ENCODE assay signal across 8 cellular contexts in the genomic region with DNA sequence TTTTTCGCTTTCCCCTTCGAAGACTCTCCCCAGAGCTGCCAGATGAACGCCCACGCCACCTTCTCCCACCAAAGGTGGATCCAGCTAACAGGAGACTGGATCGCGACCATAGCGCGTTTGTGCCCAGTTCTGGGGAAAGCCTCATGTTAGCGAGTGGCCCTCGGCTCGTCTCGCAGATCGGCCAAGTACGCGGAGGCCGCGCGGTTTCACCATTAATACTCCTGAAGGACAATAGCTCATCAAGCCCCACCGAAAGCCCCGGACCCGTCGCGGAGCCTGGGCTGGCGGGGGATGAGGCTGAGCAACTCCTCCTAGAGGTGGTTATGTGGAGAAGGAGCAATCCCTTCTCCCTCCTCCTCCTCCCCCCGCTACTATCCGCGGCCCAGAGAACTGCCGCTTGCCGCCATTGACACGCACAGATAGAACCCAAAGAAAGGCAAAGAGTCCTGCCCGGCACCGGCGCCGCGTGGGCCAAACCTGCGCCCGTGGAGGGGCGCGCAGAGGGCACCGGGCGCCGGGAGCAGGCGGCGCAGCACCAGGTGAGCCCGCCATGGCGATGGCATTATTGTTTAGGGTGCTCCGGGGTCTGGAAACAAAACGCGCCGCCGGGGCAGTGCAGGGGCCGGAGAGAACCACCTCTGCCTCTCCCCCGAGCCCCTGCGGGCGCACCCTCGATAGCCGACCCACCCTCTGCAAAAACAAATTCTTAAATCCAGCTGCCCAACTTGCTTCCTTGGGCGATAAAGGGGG. TPM values are rescaled to one million over a fixed set of nuclear protein-coding genes. Genes with fewer than 3 reads are reported as not detected.
DNase-seq lines count a peak whose midpoint lies in the region; ATAC-seq and TF ChIP-seq lines count a peak whose summit lies in the region.

TSS of gene MACROH2A2 (plus strand) at position 385 of the 750 bp plus-strand sequence. CDS start 22,813 bp downstream, outside the sequence.

- no peaks in the 10 kb centered on the region for H3F3A ChIP-seq in smooth muscle cell (ENCODE audit: low read depth)

- no peak for ATAC-seq in HG03469 (IDR thresholded peaks at IDR 0.05; ENCODE audit: unreplicated experiment)

- DNase-seq in AG08396 (ENCODE audit: low spot score) (peak; percentile 66), HAP-1 (ENCODE audit: low spot score in 2 of 2) (peak; percentile 67 to 82), SJCRH30 (peak; percentile 43 to 61), colonic mucosa (peak; percentile 76), kidney glomerular epithelial cell (lab: John Stamatoyannopoulos, UW) (peak; percentile 69), smooth muscle cell (lab: John Stamatoyannopoulos, UW; ENCODE audit: unreplicated experiment) (peak; percentile 12), NCI-H1048 (lab: John Stamatoyannopoulos, UW) (no peak)

- in situ Hi-C loops in HAP-1 (cut with MboI; ENCODE audit: low sequenced_read_pairs): no loop called here

- H3K4me1 ChIP-seq in HAP-1 (peaks cover 12% of the 10 kb centered on the region), SJCRH30 (no peaks in the 10 kb centered on the region), colonic mucosa (no peaks in the 10 kb centered on the region), smooth muscle cell (ENCODE audit: low read depth) (peaks cover 18% of the 10 kb centered on the region)

- H3K27me3 ChIP-seq in HAP-1 (ENCODE audit: low read depth) (no peaks in the 10 kb centered on the region; the same call in 1 of the 2 replicates), SJCRH30 (0 out of 2 replicates have a peak, but pooled peaks cover 4% of the 10 kb centered on the region), colonic mucosa (no peaks in the 10 kb centered on the region), smooth muscle cell (ENCODE audit: low read depth) (peaks cover 40% of the 10 kb centered on the region)

- H3K9me3 ChIP-seq in HAP-1 (no peaks in the 10 kb centered on the region), SJCRH30 (replicated peaks) (no peaks in the 10 kb centered on the region), colonic mucosa (no peaks in the 10 kb centered on the region), smooth muscle cell (replicated peaks; ENCODE audit: low read depth) (no peaks in the 10 kb centered on the region)

- peak within 1 kb of the TSS; percentile 51 for H3K4me3 ChIP-seq in HAP-1
- H3K4me3 ChIP-seq in SJCRH30: peak within 1 kb of the TSS; percentile 68
- peak within 1 kb of the TSS; percentile 79 for H3K4me3 ChIP-seq in colonic mucosa
- peak within 1 kb of the TSS; percentile 75 for H3K4me3 ChIP-seq in smooth muscle cell

- intact Hi-C loops in colonic mucosa (cut with DNase I): no loop called here

- H3K36me3 ChIP-seq in HAP-1 (replicated peaks) (no peaks in the 10 kb centered on the region), SJCRH30 (no peaks in the 10 kb centered on the region), colonic mucosa (no peaks in the 10 kb centered on the region), smooth muscle cell (ENCODE audit: low read depth) (no peaks in the 10 kb centered on the region)

- WGBS in smooth muscle cell (ENCODE audit: low lambda C conversion rate): 2% methylated on average over 56 of the region's 58 CpGs

- H3K9ac ChIP-seq in colonic mucosa (ENCODE audit: low read depth in 2 of 2, low read length in 2 of 2) (peak within 1 kb of the TSS; percentile 56 to 58), smooth muscle cell (ENCODE audit: low read depth) (peak within 1 kb of the TSS; percentile 7)

- H3K4me2 ChIP-seq in smooth muscle cell: peak within 1 kb of the TSS; percentile 82

- no peaks in the 10 kb centered on the region for H3K79me2 ChIP-seq in smooth muscle cell (ENCODE audit: low read depth)

- peak within 1 kb of the TSS; percentile 64 for H3K27ac ChIP-seq in SJCRH30
- no peak within 1 kb of the TSS for H3K27ac ChIP-seq in colonic mucosa
- H3K27ac ChIP-seq in smooth muscle cell (ENCODE audit: low read depth): no peak within 1 kb of the TSS

- H4K20me1 ChIP-seq in smooth muscle cell (ENCODE audit: low read depth): no peaks in the 10 kb centered on the region

- H2AFZ ChIP-seq in smooth muscle cell (ENCODE audit: low read depth): peak within 1 kb of the TSS; percentile 88

- peak; percentile 30 for TF ChIP-seq CTCF in colonic mucosa (IDR thresholded peaks at IDR 0.05)
- TF ChIP-seq CTCF in smooth muscle cell (IDR thresholded peaks at IDR 0.05; ENCODE audit: borderline replicate concordance, insufficient read depth, poor library complexity, severe bottlenecking): peak; percentile 12

RNA-seq across cellular contexts. Expression of gene MACROH2A2, which starts in this region (rescaled TPM):
- total RNA-seq in SJCRH30 (2014; rRNA removed; shearing (Covaris generic)): 13.2 and 14.1 TPM in 2 replicates
- 10 to 100 TPM; 15.1 to 22.1 TPM for total RNA-seq in colonic mucosa
- 13.0 and 13.4 TPM in 2 replicates for total RNA-seq in smooth muscle cell
- 14.0 and 20.4 TPM in 2 replicates for polyA plus RNA-seq in smooth muscle cell
